ENCODE assay signal across 1 cellular context in the genomic region with DNA sequence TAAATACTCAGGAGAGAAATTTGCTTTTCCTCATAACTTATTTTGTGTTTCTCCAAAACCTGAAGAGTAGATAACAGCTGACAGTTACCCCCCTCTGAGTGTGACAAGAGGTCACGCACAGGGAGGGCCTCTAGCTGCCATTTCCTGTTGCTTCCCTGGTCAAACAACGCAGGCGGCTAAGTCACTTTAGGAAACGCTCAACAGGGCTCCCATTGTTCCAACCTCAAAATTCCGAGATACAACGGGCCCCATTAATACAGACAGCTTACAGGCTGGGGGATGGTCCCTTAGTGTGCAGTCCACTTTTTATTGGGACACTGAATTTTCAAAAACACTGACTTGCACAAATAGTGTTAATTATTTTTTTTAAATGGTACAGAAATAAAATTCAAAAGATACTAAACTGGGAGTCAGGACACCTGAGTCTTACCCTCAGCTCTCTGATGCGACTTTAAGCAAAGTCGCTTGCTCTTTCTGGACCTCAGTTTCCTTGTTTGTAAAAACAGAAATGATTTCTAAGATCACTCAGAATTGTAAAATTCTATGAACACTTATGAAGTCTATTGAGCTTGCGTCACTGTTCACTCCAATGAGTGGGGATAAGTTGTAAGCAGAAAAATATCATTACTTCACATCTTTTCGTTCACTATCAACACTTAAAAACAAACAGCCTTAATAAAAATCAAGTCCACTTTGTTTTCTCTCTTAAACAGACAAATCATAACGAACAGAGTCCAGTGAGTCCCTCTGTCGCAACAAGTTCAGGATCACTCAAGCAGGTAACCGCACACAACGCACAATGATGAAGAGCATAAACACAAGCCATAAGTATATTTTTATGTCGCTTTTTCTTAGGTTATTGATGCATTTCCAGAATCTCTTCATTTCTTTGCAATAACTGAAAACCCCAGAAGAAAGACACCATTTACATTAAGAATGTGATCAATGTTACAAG.
TF ChIP-seq lines count a peak whose summit lies in the region.

No MANE protein-coding gene starts in this region.

TF ChIP-seq in GM23338, 12 proteins besides CTCF, POLR2A, EP300 and RAD21 (continued from another document):
- TF ChIP-seq, protein P1, sequence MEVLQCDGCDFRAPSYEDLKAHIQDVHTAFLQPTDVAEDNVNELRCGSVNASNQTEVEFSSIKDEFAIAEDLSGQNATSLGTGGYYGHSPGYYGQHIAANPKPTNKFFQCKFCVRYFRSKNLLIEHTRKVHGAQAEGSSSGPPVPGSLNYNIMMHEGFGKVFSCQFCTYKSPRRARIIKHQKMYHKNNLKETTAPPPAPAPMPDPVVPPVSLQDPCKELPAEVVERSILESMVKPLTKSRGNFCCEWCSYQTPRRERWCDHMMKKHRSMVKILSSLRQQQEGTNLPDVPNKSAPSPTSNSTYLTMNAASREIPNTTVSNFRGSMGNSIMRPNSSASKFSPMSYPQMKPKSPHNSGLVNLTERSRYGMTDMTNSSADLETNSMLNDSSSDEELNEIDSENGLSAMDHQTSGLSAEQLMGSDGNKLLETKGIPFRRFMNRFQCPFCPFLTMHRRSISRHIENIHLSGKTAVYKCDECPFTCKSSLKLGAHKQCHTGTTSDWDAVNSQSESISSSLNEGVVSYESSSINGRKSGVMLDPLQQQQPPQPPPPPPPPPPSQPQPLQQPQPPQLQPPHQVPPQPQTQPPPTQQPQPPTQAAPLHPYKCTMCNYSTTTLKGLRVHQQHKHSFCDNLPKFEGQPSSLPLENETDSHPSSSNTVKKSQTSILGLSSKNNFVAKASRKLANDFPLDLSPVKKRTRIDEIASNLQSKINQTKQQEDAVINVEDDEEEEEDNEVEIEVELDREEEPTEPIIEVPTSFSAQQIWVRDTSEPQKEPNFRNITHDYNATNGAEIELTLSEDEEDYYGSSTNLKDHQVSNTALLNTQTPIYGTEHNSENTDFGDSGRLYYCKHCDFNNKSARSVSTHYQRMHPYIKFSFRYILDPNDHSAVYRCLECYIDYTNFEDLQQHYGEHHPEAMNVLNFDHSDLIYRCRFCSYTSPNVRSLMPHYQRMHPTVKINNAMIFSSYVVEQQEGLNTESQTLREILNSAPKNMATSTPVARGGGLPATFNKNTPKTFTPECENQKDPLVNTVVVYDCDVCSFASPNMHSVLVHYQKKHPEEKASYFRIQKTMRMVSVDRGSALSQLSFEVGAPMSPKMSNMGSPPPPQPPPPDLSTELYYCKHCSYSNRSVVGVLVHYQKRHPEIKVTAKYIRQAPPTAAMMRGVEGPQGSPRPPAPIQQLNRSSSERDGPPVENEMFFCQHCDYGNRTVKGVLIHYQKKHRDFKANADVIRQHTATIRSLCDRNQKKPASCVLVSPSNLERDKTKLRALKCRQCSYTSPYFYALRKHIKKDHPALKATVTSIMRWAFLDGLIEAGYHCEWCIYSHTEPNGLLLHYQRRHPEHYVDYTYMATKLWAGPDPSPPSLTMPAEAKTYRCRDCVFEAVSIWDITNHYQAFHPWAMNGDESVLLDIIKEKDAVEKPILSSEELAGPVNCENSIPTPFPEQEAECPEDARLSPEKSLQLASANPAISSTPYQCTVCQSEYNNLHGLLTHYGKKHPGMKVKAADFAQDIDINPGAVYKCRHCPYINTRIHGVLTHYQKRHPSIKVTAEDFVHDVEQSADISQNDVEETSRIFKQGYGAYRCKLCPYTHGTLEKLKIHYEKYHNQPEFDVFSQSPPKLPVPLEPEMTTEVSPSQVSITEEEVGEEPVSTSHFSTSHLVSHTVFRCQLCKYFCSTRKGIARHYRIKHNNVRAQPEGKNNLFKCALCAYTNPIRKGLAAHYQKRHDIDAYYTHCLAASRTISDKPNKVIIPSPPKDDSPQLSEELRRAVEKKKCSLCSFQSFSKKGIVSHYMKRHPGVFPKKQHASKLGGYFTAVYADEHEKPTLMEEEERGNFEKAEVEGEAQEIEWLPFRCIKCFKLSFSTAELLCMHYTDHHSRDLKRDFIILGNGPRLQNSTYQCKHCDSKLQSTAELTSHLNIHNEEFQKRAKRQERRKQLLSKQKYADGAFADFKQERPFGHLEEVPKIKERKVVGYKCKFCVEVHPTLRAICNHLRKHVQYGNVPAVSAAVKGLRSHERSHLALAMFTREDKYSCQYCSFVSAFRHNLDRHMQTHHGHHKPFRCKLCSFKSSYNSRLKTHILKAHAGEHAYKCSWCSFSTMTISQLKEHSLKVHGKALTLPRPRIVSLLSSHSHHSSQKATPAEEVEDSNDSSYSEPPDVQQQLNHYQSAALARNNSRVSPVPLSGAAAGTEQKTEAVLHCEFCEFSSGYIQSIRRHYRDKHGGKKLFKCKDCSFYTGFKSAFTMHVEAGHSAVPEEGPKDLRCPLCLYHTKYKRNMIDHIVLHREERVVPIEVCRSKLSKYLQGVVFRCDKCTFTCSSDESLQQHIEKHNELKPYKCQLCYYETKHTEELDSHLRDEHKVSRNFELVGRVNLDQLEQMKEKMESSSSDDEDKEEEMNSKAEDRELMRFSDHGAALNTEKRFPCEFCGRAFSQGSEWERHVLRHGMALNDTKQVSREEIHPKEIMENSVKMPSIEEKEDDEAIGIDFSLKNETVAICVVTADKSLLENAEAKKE (CRISPR knock-in tag; IDR thresholded peaks at IDR 0.05): no peak
- peak; percentile 74; the same call in 1 of the 2 replicates for TF ChIP-seq NANOG (IDR thresholded peaks at IDR 0.05; ENCODE audit: borderline replicate concordance)
- peak; percentile 17 for TF ChIP-seq CREB1 (CRISPR knock-in tag; IDR thresholded peaks at IDR 0.05; ENCODE audit: low read depth)
TF ChIP-seq in GM23338: peak in this region for 3.
